In the genomic region with DNA sequence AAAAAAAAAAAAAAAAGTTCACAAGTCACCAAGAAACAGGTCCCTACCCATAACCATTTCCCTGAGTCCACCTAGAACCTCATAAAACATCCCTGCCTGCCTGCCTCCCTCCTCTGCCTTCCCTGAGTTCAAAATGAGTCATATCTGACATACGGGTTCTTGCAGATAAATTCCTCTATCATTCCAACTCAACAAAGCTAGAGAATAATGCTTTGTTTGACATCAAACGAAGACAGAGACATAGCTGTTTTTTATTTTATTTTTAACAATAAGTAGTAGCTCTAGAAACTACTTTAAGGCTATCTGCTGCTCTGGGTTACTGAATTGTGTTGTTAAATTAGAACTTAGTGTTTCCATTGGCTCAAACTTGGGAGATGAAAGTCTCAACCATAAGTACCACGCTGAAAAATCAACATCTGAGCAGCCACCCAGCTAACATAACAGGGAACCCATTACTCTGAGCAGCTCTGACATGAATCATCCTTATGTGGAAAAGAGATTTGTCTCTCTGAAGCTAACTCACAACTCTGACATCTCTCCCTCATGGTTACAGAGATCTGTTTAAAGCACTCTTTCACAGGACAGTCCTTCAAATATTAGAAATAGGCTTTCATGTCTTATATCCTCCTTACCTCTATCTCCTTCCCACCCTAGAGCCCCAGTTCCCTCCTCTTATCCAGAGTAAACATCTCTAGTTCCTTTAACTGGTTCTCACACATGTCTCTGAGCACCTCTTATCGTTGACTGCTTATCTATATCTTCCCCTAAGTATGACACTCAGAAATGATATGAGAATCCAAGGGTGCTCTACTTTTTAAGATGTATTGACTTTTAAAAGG, we compare ENCODE assay signal across 9 cellular contexts. TPM values are rescaled to one million over a fixed set of nuclear protein-coding genes. Genes with fewer than 3 reads are reported as not detected.
DNase-seq lines count a peak whose midpoint lies in the region; TF ChIP-seq lines count a peak whose summit lies in the region.
"Had no signal": no experiment of that assay in that cellular context is flagged by ENCODE, and none has a peak within 500 bp of the region (broad histone marks: within the 10 kb centered on the region; RNA-seq: fewer than 3 reads in every experiment).

No MANE protein-coding gene starts in this region.

- H3K4me1 ChIP-seq in ascending aorta, result peaks cover 3 to 40% of the 10 kb centered on the region in 2 donors
- peaks cover 43% of the 10 kb centered on the region for H3K4me1 ChIP-seq in A673 (ENCODE audit: insufficient read depth, low read length, poor library complexity, severe bottlenecking)

- TF ChIP-seq CTCF in AG04450 (IDR thresholded peaks at IDR 0.05; ENCODE audit: low read depth, low read length) (no peak), ascending aorta (IDR thresholded peaks at IDR 0.05) (no peak), A673 (conservative IDR thresholded peaks at IDR 0.05; ENCODE audit: low read depth, low read length) (no peak)

- H3K4me3 ChIP-seq in AG04450 (ENCODE audit: low read depth, low read length) (no peak overlapping the region; the same call in 1 of the 2 replicates), ascending aorta (no peak overlapping the region), A673 (ENCODE audit: low read depth, low read length, poor library complexity, severe bottlenecking) (no peak overlapping the region)

- peaks cover 0 to 16% of the 10 kb centered on the region in 2 donors for H3K36me3 ChIP-seq in ascending aorta
- peaks cover 20% of the 10 kb centered on the region for H3K36me3 ChIP-seq in A673 (ENCODE audit: insufficient read depth, low read length, poor library complexity, severe bottlenecking)

- H3K27me3 ChIP-seq in AG04450 (ENCODE audit: control insufficient read depth, insufficient read depth, low read length) (no peaks in the 10 kb centered on the region), ascending aorta (no peaks in the 10 kb centered on the region), A673 (replicated peaks; ENCODE audit: insufficient read depth, low read depth, low read length, poor library complexity) (no peaks in the 10 kb centered on the region)

- intact Hi-C loops in ascending aorta (cut with DNase I), result no loop called here
- intact Hi-C loops in A673 (cut with micrococcal nuclease; ENCODE audit: unreplicated experiment), result no loop called here

- CTCF ChIA-PET in AG04450 (lab: Charles Lee), result no interaction called here
- CTCF ChIA-PET in A673 (lab: Charles Lee), result interaction anchor here (0.7 kb wide), 1 partner anchor 9 kb away, joined by 5 read pairs; no protein-coding TSS in a partner anchor

- no TSS peak for BruUV-seq in A673 (replicated peaks; lab: Mats Ljungman, UMichigan)

- H3K27ac ChIP-seq in AG04450 (ENCODE audit: low read depth, low read length), result peak overlapping the region; percentile 54
- peak overlapping the region; percentile 70 to 73 for H3K27ac ChIP-seq in ascending aorta
- no peak overlapping the region for H3K27ac ChIP-seq in A673 (ENCODE audit: low read depth, low read length, poor library complexity, severe bottlenecking)

- DNase-seq in AG04450 (ENCODE audit: low read depth, low spot score) (no peak), HT1080 (ENCODE audit: low read depth) (peak; percentile 81), ascending aorta (ENCODE audit: low spot score in 2 of 2) (no peak), lung microvascular endothelial cell (ENCODE audit: low read depth in 2 of 2) (peak; percentile 49 to 72), D341Med (ENCODE audit: low spot score) (no peak), NCI-H1105 (lab: John Stamatoyannopoulos, UW) (no peak), A673 (ENCODE audit: low spot score) (no peak)
- no peak for DNase-seq in activated CD4-positive, CD25-positive, alpha-beta regulatory T cell treated with anti-CD3 and anti-CD28 coated beads, Interleukin-2, amount 50 U/mL, for 72 hours

- no peaks in the 10 kb centered on the region for H3K9me3 ChIP-seq in AG04450 (ENCODE audit: control insufficient read depth, insufficient read depth, low read length)
- no peaks in the 10 kb centered on the region for H3K9me3 ChIP-seq in ascending aorta
- H3K9me3 ChIP-seq in A673 (ENCODE audit: low read depth, low read length, poor library complexity, severe bottlenecking), result peaks cover 3% of the 10 kb centered on the region

- POLR2A ChIA-PET in AG04450 (lab: Yijun Ruan, JAX), result interaction anchor here (0.7 to 3.4 kb wide), 3 partner anchors 11 to 341 kb away, joined by 4 to 22 read pairs (median 5); a partner anchor contains a TSS
- POLR2A ChIA-PET in A673 (lab: Charles Lee; ENCODE audit: low non-redundant PET), result no interaction called here

RNA-seq across cellular contexts. Expression of a gene that starts 12.1 kb away (rescaled TPM):
- polyA plus RNA-seq in AG04450 (2011; rRNA removed), result 36.1 and 42.0 TPM in 2 replicates
- 61.9 and 67.3 TPM in 2 replicates for polyA minus RNA-seq in AG04450 (2011; rRNA and poly(A)+ RNA removed)
- total RNA-seq in HT1080 (2014; rRNA removed; shearing (Covaris generic)), result 30.8 and 37.2 TPM in 2 replicates
- polyA plus RNA-seq in HT1080 (2015; cell fraction: cytosol; rRNA removed), result 37.6 and 45.2 TPM in 2 replicates
- 53.8 and 61.2 TPM in 2 replicates for polyA plus RNA-seq in HT1080 (2015; cell fraction: nucleus; rRNA removed)
- total RNA-seq in ascending aorta (49.7 TPM), lung microvascular endothelial cell (50.1 and 57.7 TPM in 2 replicates), A673 (2021) (57.1 and 59.8 TPM in 2 replicates)

RNA-seq across cellular contexts. Expression of a gene that starts 59.4 kb away (rescaled TPM):
- 0.10 and 0.14 TPM in 2 replicates for polyA plus RNA-seq in AG04450 (2011; rRNA removed)
- polyA minus RNA-seq in AG04450 (2011; rRNA and poly(A)+ RNA removed), result 0.09 TPM in 1 of 2 replicates, not detected in the other
- total RNA-seq in HT1080 (2014; rRNA removed; shearing (Covaris generic)), result not detected in 2 replicates
- not detected in 2 replicates for polyA plus RNA-seq in HT1080 (2015; cell fraction: cytosol; rRNA removed)
- polyA plus RNA-seq in HT1080 (2015; cell fraction: nucleus; rRNA removed), result not detected in 2 replicates
- total RNA-seq in ascending aorta (0.11 TPM), lung microvascular endothelial cell (under 0.01 TPM in 1 of 2 replicates, not detected in the other), A673 (2021) (0.04 and 0.41 TPM in 2 replicates)
- total RNA-seq: T-helper 2 cell treated with Interferon-gamma antibody and Interleukin-4, amounts not matched to agents 100 ng/mL and 5 ng/mL, for 36 hours had no signal

Comparison
In these comparisons a context has a peak if more than half of its experiments do, and no peak if none do; other contexts are left out.
1. DNase-seq: peak in HT1080 (single experiment) and lung microvascular endothelial cell (2 of 2); none in AG04450 (single experiment), ascending aorta (0 of 2), D341Med (single experiment), NCI-H1105 (single experiment), activated CD4-positive, CD25-positive, alpha-beta regulatory T cell treated with anti-CD3 and anti-CD28 coated beads, Interleukin-2, amount 50 U/mL, for 72 hours (single experiment) and A673 (single experiment).